Comparison of ENCODE assay signal across 24 cellular contexts in genomic region chr4:95319169-95319568, GRCh38.
"Had no signal": no experiment of that assay in that cellular context is flagged by ENCODE, and none has a peak within 500 bp of the region (broad histone marks: within the 10 kb centered on the region; RNA-seq: fewer than 3 reads in every experiment).

No MANE protein-coding gene starts in this region.

- H3K27me3 ChIP-seq: adrenal gland, breast epithelium, heart right ventricle, pancreas, upper lobe of right lung had no signal

- H3K4me2 ChIP-seq: smooth muscle cell had no signal

- H3K9me3 Mint-ChIP-seq: activated CD4-positive, alpha-beta T cell treated with anti-CD3 and anti-CD28 coated beads, Interleukin-2, amount 10 ng/mL, durations not matched to agents 7 days and 5 days; activated CD8-positive, alpha-beta T cell treated with anti-CD3 and anti-CD28 coated beads for 36 hours; activated T-helper 1 cell treated with anti-CD3 and anti-CD28 coated beads, Interleukin-12 subunit alpha, Interleukin-12 subunit beta, Interleukin-2, Interleukin-4 antibody, amounts not matched to agents 30 ng/mL and 10 ng/mL and 1 ng/mL, durations not matched to agents 14 hours and 24 hours and 36 hours; natural killer cell treated with Interleukin-12 subunit alpha and Interleukin-12 subunit beta and Interleukin-15 and Interleukin-18, amount 100 ng/mL, for 72 hours; stimulated activated memory B cell treated with anti-CD40 and anti-IgM and Interleukin-4, amounts not matched to agents 10 μg/mL and 1 μg/mL and 100 μg/mL, for 72 hours had no signal

- ATAC-seq: activated CD8-positive, alpha-beta memory T cell treated with anti-CD3 and anti-CD28 coated beads, Interleukin-2, amount 10 ng/mL, durations not matched to agents 7 days and 5 days; activated CD8-positive, alpha-beta T cell treated with anti-CD3 and anti-CD28 coated beads for 36 hours; left lobe of liver; natural killer cell treated with Interleukin-12 subunit alpha and Interleukin-12 subunit beta and Interleukin-15 and Interleukin-18, amount 100 ng/mL, for 72 hours; pancreas; psoas muscle; sciatic nerve; stimulated activated memory B cell treated with anti-CD40 and anti-IgM and Interleukin-4, amounts not matched to agents 10 μg/mL and 1 μg/mL and 100 μg/mL, for 72 hours; upper lobe of right lung had no signal

- H3K4me3 ChIP-seq: adrenal gland, breast epithelium, heart right ventricle, pancreas, psoas muscle, SK-N-MC, smooth muscle cell, thoracic aorta, upper lobe of right lung had no signal

- H3K27me3 Mint-ChIP-seq: activated CD4-positive, alpha-beta T cell treated with anti-CD3 and anti-CD28 coated beads, Interleukin-2, amount 10 ng/mL, durations not matched to agents 7 days and 5 days; activated CD8-positive, alpha-beta memory T cell treated with anti-CD3 and anti-CD28 coated beads, Interleukin-2, amount 10 ng/mL, durations not matched to agents 7 days and 5 days; activated CD8-positive, alpha-beta T cell treated with anti-CD3 and anti-CD28 coated beads for 36 hours; stimulated activated memory B cell treated with anti-CD40 and anti-IgM and Interleukin-4, amounts not matched to agents 10 μg/mL and 1 μg/mL and 100 μg/mL, for 72 hours had no signal

- H3K4me3 Mint-ChIP-seq: activated CD4-positive, alpha-beta T cell treated with anti-CD3 and anti-CD28 coated beads, Interleukin-2, amount 10 ng/mL, durations not matched to agents 7 days and 5 days; activated CD8-positive, alpha-beta memory T cell treated with anti-CD3 and anti-CD28 coated beads, Interleukin-2, amount 10 ng/mL, durations not matched to agents 7 days and 5 days; activated CD8-positive, alpha-beta T cell treated with anti-CD3 and anti-CD28 coated beads for 36 hours; activated naive CD8-positive, alpha-beta T cell; activated T-helper 1 cell treated with anti-CD3 and anti-CD28 coated beads, Interleukin-12 subunit alpha, Interleukin-12 subunit beta, Interleukin-2, Interleukin-4 antibody, amounts not matched to agents 30 ng/mL and 10 ng/mL and 1 ng/mL, durations not matched to agents 14 hours and 24 hours and 36 hours; natural killer cell treated with Interleukin-12 subunit alpha and Interleukin-12 subunit beta and Interleukin-15 and Interleukin-18, amount 100 ng/mL, for 72 hours; stimulated activated memory B cell treated with anti-CD40 and anti-IgM and Interleukin-4, amounts not matched to agents 10 μg/mL and 1 μg/mL and 100 μg/mL, for 72 hours had no signal

- H3K4me1 Mint-ChIP-seq: activated CD4-positive, alpha-beta T cell treated with anti-CD3 and anti-CD28 coated beads, Interleukin-2, amount 10 ng/mL, durations not matched to agents 7 days and 5 days; activated CD8-positive, alpha-beta memory T cell treated with anti-CD3 and anti-CD28 coated beads, Interleukin-2, amount 10 ng/mL, durations not matched to agents 7 days and 5 days; stimulated activated memory B cell treated with anti-CD40 and anti-IgM and Interleukin-4, amounts not matched to agents 10 μg/mL and 1 μg/mL and 100 μg/mL, for 72 hours had no signal

- H3K27ac ChIP-seq: adrenal gland, breast epithelium, epithelial cell of prostate, pancreas, psoas muscle, SK-N-MC, thoracic aorta, upper lobe of right lung, WERI-Rb-1 had no signal

- H3K36me3 Mint-ChIP-seq: activated CD8-positive, alpha-beta memory T cell treated with anti-CD3 and anti-CD28 coated beads, Interleukin-2, amount 10 ng/mL, durations not matched to agents 7 days and 5 days; activated naive CD8-positive, alpha-beta T cell; natural killer cell treated with Interleukin-12 subunit alpha and Interleukin-12 subunit beta and Interleukin-15 and Interleukin-18, amount 100 ng/mL, for 72 hours; stimulated activated memory B cell treated with anti-CD40 and anti-IgM and Interleukin-4, amounts not matched to agents 10 μg/mL and 1 μg/mL and 100 μg/mL, for 72 hours had no signal

- H3K9me3 ChIP-seq: adrenal gland, heart right ventricle, pancreas, psoas muscle, thoracic aorta, upper lobe of right lung had no signal

- H3K27ac Mint-ChIP-seq: activated CD4-positive, alpha-beta T cell treated with anti-CD3 and anti-CD28 coated beads, Interleukin-2, amount 10 ng/mL, durations not matched to agents 7 days and 5 days; activated CD8-positive, alpha-beta memory T cell treated with anti-CD3 and anti-CD28 coated beads, Interleukin-2, amount 10 ng/mL, durations not matched to agents 7 days and 5 days; activated CD8-positive, alpha-beta T cell treated with anti-CD3 and anti-CD28 coated beads for 36 hours; activated naive CD8-positive, alpha-beta T cell; activated T-helper 1 cell treated with anti-CD3 and anti-CD28 coated beads, Interleukin-12 subunit alpha, Interleukin-12 subunit beta, Interleukin-2, Interleukin-4 antibody, amounts not matched to agents 30 ng/mL and 10 ng/mL and 1 ng/mL, durations not matched to agents 14 hours and 24 hours and 36 hours; natural killer cell treated with Interleukin-12 subunit alpha and Interleukin-12 subunit beta and Interleukin-15 and Interleukin-18, amount 100 ng/mL, for 72 hours; stimulated activated memory B cell treated with anti-CD40 and anti-IgM and Interleukin-4, amounts not matched to agents 10 μg/mL and 1 μg/mL and 100 μg/mL, for 72 hours had no signal

- H3K36me3 ChIP-seq: adrenal gland, breast epithelium, heart right ventricle, pancreas, thoracic aorta, upper lobe of right lung, WERI-Rb-1 had no signal

- DNase-seq: activated CD4-positive, alpha-beta T cell treated with anti-CD3 and anti-CD28 coated beads, Interleukin-2, amount 10 ng/mL, durations not matched to agents 7 days and 5 days; activated CD4-positive, CD25-positive, alpha-beta regulatory T cell treated with anti-CD3 and anti-CD28 coated beads, Interleukin-2, amount 50 U/mL, for 72 hours; activated CD8-positive, alpha-beta memory T cell treated with anti-CD3 and anti-CD28 coated beads, Interleukin-2, amount 10 ng/mL, durations not matched to agents 7 days and 5 days; activated CD8-positive, alpha-beta T cell treated with anti-CD3 and anti-CD28 coated beads for 36 hours; adrenal gland; cortex of kidney; heart right ventricle; pancreas; psoas muscle; stimulated activated CD4-positive, alpha-beta T cell treated with anti-CD3 and anti-CD28 coated beads, Interleukin-15, amount 100 ng/mL, for 24 hours; upper lobe of right lung; WERI-Rb-1 had no signal

- FAIRE-seq: astrocyte, pancreas had no signal

- H3K4me1 ChIP-seq: breast epithelium, pancreas, psoas muscle, upper lobe of right lung had no signal
